Comparison of ENCODE assay signal across 9 cellular contexts in genomic region chr3:185151959-185152432, GRCh38. TPM values are rescaled to one million over a fixed set of nuclear protein-coding genes. Genes with fewer than 3 reads are reported as not detected.
DNase-seq lines count a peak whose midpoint lies in the region; ATAC-seq and TF ChIP-seq lines count a peak whose summit lies in the region.
"Had no signal": no experiment of that assay in that cellular context is flagged by ENCODE, and none has a peak within 500 bp of the region (broad histone marks: within the 10 kb centered on the region; RNA-seq: fewer than 3 reads in every experiment).

No MANE protein-coding gene starts in this region.

- H3K9me3 Mint-ChIP-seq in endodermal cell: no peaks in the 10 kb centered on the region

- ATAC-seq in HG03025 (IDR thresholded peaks at IDR 0.05; ENCODE audit: low FRiP score, unreplicated experiment) (no peak), HG03442 (IDR thresholded peaks at IDR 0.05; ENCODE audit: unreplicated experiment) (no peak)

- H3K79me2 ChIP-seq in neural cell (replicated peaks; ENCODE audit: insufficient read depth, low read length): no peaks in the 10 kb centered on the region

- H3K9me3 ChIP-seq in endodermal cell (ENCODE audit: control insufficient read depth, low read length) (no peaks in the 10 kb centered on the region), neural cell (ENCODE audit: low read length) (no peaks in the 10 kb centered on the region)

- 2 to 7% methylated on average over 9 to 12 of the region's 12 CpGs for WGBS in endodermal cell (ENCODE audit: insufficient coverage in 1 of 2, insufficient read length in 1 of 2), 2 experiments

- no peak overlapping the region for H3K4me3 Mint-ChIP-seq in endodermal cell

- H3K9ac ChIP-seq in endodermal cell (ENCODE audit: extremely low read depth, low read length, poor library complexity, severe bottlenecking) (no peak overlapping the region), neural cell (ENCODE audit: low read length) (peak overlapping the region; percentile 72)

- no peaks in the 10 kb centered on the region for H3K4me1 Mint-ChIP-seq in endodermal cell

- H3K9me2 ChIP-seq in neural cell (ENCODE audit: insufficient read depth, low read length): no peaks in the 10 kb centered on the region

- no peak for TF ChIP-seq CTCF in AG10803 (conservative IDR thresholded peaks at IDR 0.05; ENCODE audit: low read length)
- no peak for TF ChIP-seq CTCF in endodermal cell (conservative IDR thresholded peaks at IDR 0.05)
- no peak for TF ChIP-seq CTCF in neural cell (IDR thresholded peaks at IDR 0.05; ENCODE audit: poor library complexity, severe bottlenecking)

- peaks cover 36% of the 10 kb centered on the region for H3K27me3 ChIP-seq in endodermal cell (ENCODE audit: control insufficient read depth, insufficient read depth, low read length, poor library complexity, severe bottlenecking)
- H3K27me3 ChIP-seq in neural cell (ENCODE audit: insufficient read depth, low read depth, low read length): peaks cover 29% of the 10 kb centered on the region

- H4K20me1 ChIP-seq in neural cell (ENCODE audit: insufficient read depth): no peaks in the 10 kb centered on the region

- H3K4me1 ChIP-seq in endodermal cell (ENCODE audit: control insufficient read depth, insufficient read depth, low read length): no peaks in the 10 kb centered on the region

- no peaks in the 10 kb centered on the region for H3F3A ChIP-seq in neural cell (ENCODE audit: insufficient read depth, low read length, poor library complexity, severe bottlenecking)

- H3K4me2 ChIP-seq in neural cell (ENCODE audit: low read length): peak overlapping the region; percentile 47

- TF ChIP-seq EP300 in Ishikawa (IDR thresholded peaks at IDR 0.05; ENCODE audit: borderline replicate concordance) (no peak), neural cell (conservative IDR thresholded peaks at IDR 0.05; ENCODE audit: poor library complexity, severe bottlenecking) (no peak)

- no peak overlapping the region for H3K27ac ChIP-seq in endodermal cell (ENCODE audit: low read depth, low read length)
- H3K27ac ChIP-seq in neural cell (ENCODE audit: low read length): peak overlapping the region; percentile 72
- H3K27ac ChIP-seq: epithelial cell of prostate had no signal

- H3K36me3 Mint-ChIP-seq in endodermal cell (ENCODE audit: low read depth): no peaks in the 10 kb centered on the region

- H3K36me3 ChIP-seq in endodermal cell (ENCODE audit: control insufficient read depth, insufficient read depth, low read length): no peaks in the 10 kb centered on the region
- no peaks in the 10 kb centered on the region for H3K36me3 ChIP-seq in neural cell (ENCODE audit: insufficient read depth, low read length)

- TF ChIP-seq RAD21 in Ishikawa (IDR thresholded peaks at IDR 0.05; ENCODE audit: low read depth) (no peak), neural cell (conservative IDR thresholded peaks at IDR 0.05) (no peak)

- H2AFZ ChIP-seq in neural cell (ENCODE audit: low read depth, low read length): no peak overlapping the region

- H3K4me3 ChIP-seq in AG10803 (ENCODE audit: low read length): peak overlapping the region; percentile 74
- peak overlapping the region; percentile 75 for H3K4me3 ChIP-seq in endodermal cell (ENCODE audit: low read length)
- H3K4me3 ChIP-seq in neural cell (ENCODE audit: low read length): peak overlapping the region; percentile 81

- H3K27ac Mint-ChIP-seq in endodermal cell: no peak overlapping the region

- DNase-seq in AG10803 (ENCODE audit: low read depth) (peak; percentile 39), endodermal cell (no peak), AG20443 (ENCODE audit: low spot score) (no peak)
- no peak for DNase-seq in central memory CD4-positive, alpha-beta T cell

- peaks cover 35% of the 10 kb centered on the region for H3K27me3 Mint-ChIP-seq in endodermal cell (ENCODE audit: insufficient read depth)

TF ChIP-seq in Ishikawa, 13 proteins besides CTCF, POLR2A, EP300 and RAD21:
- TF ChIP-seq CEBPB (IDR thresholded peaks at IDR 0.05) (no peak), MAX (IDR thresholded peaks at IDR 0.05) (no peak), TCF12 (IDR thresholded peaks at IDR 0.05; ENCODE audit: low read depth) (0 out of 2 replicates have a peak, but pooled peaks have one; percentile 15)

TF ChIP-seq in neural cell, 6 proteins besides CTCF, POLR2A, EP300 and RAD21:
- no peak for TF ChIP-seq MXI1 (conservative IDR thresholded peaks at IDR 0.05; ENCODE audit: poor library complexity, severe bottlenecking)
- no peak for TF ChIP-seq POLR2AphosphoS5 (IDR thresholded peaks at IDR 0.05)
- TF ChIP-seq TAF1 (IDR thresholded peaks at IDR 0.05; ENCODE audit: low read depth): peak; percentile 8
- no peak for TF ChIP-seq EZH2 (IDR thresholded peaks at IDR 0.05; ENCODE audit: borderline replicate concordance, insufficient read depth, low read length, poor library complexity, severe bottlenecking)
- TF ChIP-seq SMC3 (conservative IDR thresholded peaks at IDR 0.05; ENCODE audit: poor library complexity): no peak
- no peak for TF ChIP-seq REST (IDR thresholded peaks at IDR 0.05; ENCODE audit: borderline replicate concordance)

RNA-seq across cellular contexts. Expression of gene C3orf70, which starts 0.9 kb away (rescaled TPM):
- total RNA-seq in endodermal cell: 1 to 10 TPM in 1 of 2 donors, under 1 TPM in 1; 0.88 to 5.0 TPM
- 5.9 TPM for polyA plus RNA-seq in endodermal cell (2013, experiment 1 of 2)
- 4.8 TPM for polyA plus RNA-seq in endodermal cell (2013, experiment 2 of 2)
- 3.3 and 3.4 TPM in 2 replicates for polyA plus RNA-seq in neural cell
- 11.0 and 12.5 TPM in 2 replicates for polyA minus RNA-seq in neural cell
